In genomic region chr10:71285180-71285545, GRCh38 we compare ENCODE assay signal across 8 cellular contexts. TPM values are rescaled to one million over a fixed set of nuclear protein-coding genes. Genes with fewer than 3 reads are reported as not detected.
A peak's percentile ranks its signal among the peaks of the same experiment; 100 is the strongest.
DNase-seq lines count a peak whose midpoint lies in the region; ATAC-seq and TF ChIP-seq lines count a peak whose summit lies in the region.

No MANE protein-coding gene starts in this region.

- H4K20me1 ChIP-seq in SK-N-SH (ENCODE audit: insufficient read depth): peaks cover 57% of the 10 kb centered on the region

- WGBS in SK-N-SH (ENCODE audit: low lambda C conversion rate): 70% methylated on average over 2 of the region's 11 CpGs
- 49% methylated on average over 11 of the region's 11 CpGs for WGBS in liver
- WGBS in suprapubic skin: 86% methylated on average over 6 of the region's 11 CpGs

- H3K9me3 ChIP-seq in SK-N-SH (no peaks in the 10 kb centered on the region), liver (ENCODE audit: control insufficient read depth in 4 of 4, low read length in 3 of 4) (no peaks in the 10 kb centered on the region), suprapubic skin (no peaks in the 10 kb centered on the region)

- no peak overlapping the region for H2AFZ ChIP-seq in SK-N-SH (ENCODE audit: low read depth)

- ATAC-seq in HG03108 (IDR thresholded peaks at IDR 0.05; ENCODE audit: unreplicated experiment) (no peak), GM19328 (IDR thresholded peaks at IDR 0.05; ENCODE audit: unreplicated experiment) (no peak)

- TF ChIP-seq POLR2A in suprapubic skin (IDR thresholded peaks at IDR 0.05): no peak

- peak; percentile 83 for TF ChIP-seq RAD21 in SK-N-SH (IDR thresholded peaks at IDR 0.05; ENCODE audit: low read length)
- peak; percentile 82 to 86 for TF ChIP-seq RAD21 in liver (IDR thresholded peaks at IDR 0.05)

- POLR2A ChIA-PET in BJ (lab: Charles Lee) (no interaction called here), SK-N-SH (lab: Yijun Ruan, JAX) (interaction anchor here (1.3 kb wide), 1 partner anchor 44 kb away, joined by 4 read pairs; no protein-coding TSS in a partner anchor)

- H3K9ac ChIP-seq in SK-N-SH: no peak overlapping the region
- H3K9ac ChIP-seq in liver (ENCODE audit: low read depth in 1 of 2, low read length in 2 of 2): no peak overlapping the region

- no peak overlapping the region for H3K4me2 ChIP-seq in SK-N-SH

- H3K4me1 ChIP-seq in SK-N-SH (ENCODE audit: control insufficient read depth in 1 of 2, insufficient read depth in 2 of 2, low read depth in 1 of 2, low read length in 1 of 2): peaks cover 0 to 22% of the 10 kb centered on the region in 2 experiments; a peak in 2 of 4 replicates
- H3K4me1 ChIP-seq in liver (ENCODE audit: control insufficient read depth in 4 of 4, insufficient read depth in 4 of 4, low read length in 3 of 4): peaks cover 2 to 8% (median 5%) of the 10 kb centered on the region in 4 donors
- H3K4me1 ChIP-seq in suprapubic skin: no peaks in the 10 kb centered on the region

- TF ChIP-seq EP300 in SK-N-SH (IDR thresholded peaks at IDR 0.05; ENCODE audit: borderline replicate concordance in 1 of 2, low read depth in 1 of 2, low read length in 1 of 2) (no peak), suprapubic skin (IDR thresholded peaks at IDR 0.05) (no peak)

- peak; percentile 67 for TF ChIP-seq CTCF in BJ (IDR thresholded peaks at IDR 0.05; ENCODE audit: insufficient read depth, low read depth, low read length)
- TF ChIP-seq CTCF in SK-N-SH (IDR thresholded peaks at IDR 0.05): peak; percentile 76
- TF ChIP-seq CTCF in cardiac fibroblast (IDR thresholded peaks at IDR 0.05; ENCODE audit: low read depth, low read length): peak; percentile 69
- TF ChIP-seq CTCF in liver (IDR thresholded peaks at IDR 0.05; ENCODE audit: low read depth, low read length, missing input control): peak; percentile 61
- peak; percentile 61 to 63 for TF ChIP-seq CTCF in suprapubic skin (IDR thresholded peaks at IDR 0.05)

- H3K27ac ChIP-seq in SK-N-SH (ENCODE audit: low read depth in 2 of 2, low read length in 1 of 2) (no peak overlapping the region; a peak in 1 of 4 replicates), liver (ENCODE audit: low read depth in 1 of 2, low read length in 2 of 2) (no peak overlapping the region), suprapubic skin (no peak overlapping the region)

- H3K27me3 ChIP-seq in BJ (ENCODE audit: control insufficient read depth, insufficient read depth, low read length) (no peaks in the 10 kb centered on the region), H7 (ENCODE audit: control insufficient read depth, insufficient read depth, low read length) (no peaks in the 10 kb centered on the region), SK-N-SH (ENCODE audit: insufficient read depth) (no peaks in the 10 kb centered on the region), liver (ENCODE audit: control insufficient read depth in 4 of 4, insufficient read depth in 4 of 4, low read length in 3 of 4) (no peaks in the 10 kb centered on the region), suprapubic skin (no peaks in the 10 kb centered on the region)

- no peaks in the 10 kb centered on the region for H3K9me2 ChIP-seq in SK-N-SH

- H3F3A ChIP-seq in SK-N-SH (replicated peaks; ENCODE audit: insufficient read depth): no peaks in the 10 kb centered on the region

- H3K79me2 ChIP-seq in SK-N-SH (ENCODE audit: insufficient read depth): peaks cover 9% of the 10 kb centered on the region

- H3K36me3 ChIP-seq in BJ (ENCODE audit: control insufficient read depth, insufficient read depth, low read length) (peaks cover 45% of the 10 kb centered on the region), H7 (replicated peaks; ENCODE audit: control insufficient read depth, insufficient read depth, low read length) (peaks cover 8% of the 10 kb centered on the region), SK-N-SH (replicated peaks in 1 of 2; ENCODE audit: control insufficient read depth in 1 of 2, insufficient read depth in 2 of 2, low read length in 1 of 2) (peaks cover 16 to 57% of the 10 kb centered on the region in 2 experiments), liver (ENCODE audit: control insufficient read depth in 4 of 4, insufficient read depth in 3 of 4, low read depth in 1 of 4, low read length in 3 of 4) (no peaks in the 10 kb centered on the region), suprapubic skin (peaks cover 10% of the 10 kb centered on the region)

- no peak overlapping the region for H3K4me3 ChIP-seq in BJ (ENCODE audit: low read depth, low read length)
- no peak overlapping the region for H3K4me3 ChIP-seq in H7 (ENCODE audit: insufficient read depth, low read depth, low read length)
- no peak overlapping the region for H3K4me3 ChIP-seq in SK-N-SH (ENCODE audit: low read depth in 2 of 2, low read length in 1 of 2)
- no peak overlapping the region for H3K4me3 ChIP-seq in cardiac fibroblast (replicated peaks in 1 of 2; ENCODE audit: low read depth in 2 of 2, low read length in 2 of 2)
- H3K4me3 ChIP-seq in liver (ENCODE audit: low read depth in 1 of 3, low read length in 3 of 3): no peak overlapping the region
- no peak overlapping the region for H3K4me3 ChIP-seq in suprapubic skin

- no peak for DNase-seq in BJ (ENCODE audit: low read depth)
- peak; percentile 97 for DNase-seq in H7
- peak; percentile 85 for DNase-seq in SK-N-SH
- DNase-seq in cardiac fibroblast (ENCODE audit: low read depth in 2 of 2): peak; percentile 42 to 49
- no peak for DNase-seq in suprapubic skin (ENCODE audit: low spot score in 2 of 2)

- CTCF ChIA-PET in BJ (lab: Yijun Ruan, JAX) (interaction anchor here (0.7 to 5.8 kb wide), 18 partner anchors 8 to 382 kb away, joined by 3 to 63 read pairs (median 4); partner anchors contain the start of gene UNC5B), SK-N-SH (lab: Yijun Ruan, JAX) (interaction anchor here (0.7 to 9.0 kb wide), 36 partner anchors 8 to 466 kb away, joined by 3 to 104 read pairs (median 5); partner anchors contain the start of gene UNC5B)

TF ChIP-seq in SK-N-SH, 30 proteins besides CTCF, POLR2A, EP300 and RAD21 (continues in another document):
- TF ChIP-seq JUND (IDR thresholded peaks at IDR 0.05) (no peak), SMC3 (IDR thresholded peaks at IDR 0.05; ENCODE audit: low read depth, low read length) (peak; percentile 65), SIN3A (IDR thresholded peaks at IDR 0.05; ENCODE audit: borderline replicate concordance, low read depth, low read length) (no peak)

TF ChIP-seq in liver, 16 proteins besides CTCF, POLR2A, EP300 and RAD21:
- TF ChIP-seq RXRA (IDR thresholded peaks at IDR 0.05) (no peak), GABPA (IDR thresholded peaks at IDR 0.05 in 1 of 2, conservative IDR thresholded peaks at IDR 0.05 in 1 of 2) (no peak), YY1 (IDR thresholded peaks at IDR 0.05) (no peak), ATF3 (IDR thresholded peaks at IDR 0.05) (no peak), EGR1 (IDR thresholded peaks at IDR 0.05; ENCODE audit: low read depth in 2 of 2) (no peak)
TF ChIP-seq in liver: peak in this region for 0.

RNA-seq across cellular contexts. Expression of gene SLC29A3, which starts 33.9 kb away (rescaled TPM):
- polyA plus RNA-seq in BJ (2011; rRNA removed) (4.2 and 7.2 TPM in 2 replicates), SK-N-SH (2012; rRNA removed) (3.8 and 4.6 TPM in 2 replicates), liver (10 to 100 TPM in 1 of 2 donors, 1 to 10 TPM in 1; 4.8 to 11.9 TPM)
- polyA minus RNA-seq in BJ (2011; rRNA and poly(A)+ RNA removed): 5.0 and 5.5 TPM in 2 replicates
- 5.2 and 6.9 TPM in 2 replicates for total RNA-seq in H7 (2014; rRNA removed; shearing (Covaris generic))
- 2.2 and 3.1 TPM in 2 replicates for polyA plus RNA-seq in SK-N-SH (2012; cell fraction: cytosol; rRNA removed)
- polyA plus RNA-seq in SK-N-SH (2012; cell fraction: nucleus; rRNA removed): 3.6 and 4.6 TPM in 2 replicates
- total RNA-seq in liver (1 to 10 TPM; 3.1 to 5.7 TPM), suprapubic skin (1 to 10 TPM; 1.3 to 2.8 (median 2.2) TPM)

Comparison
In these comparisons a context has a peak if more than half of its experiments do, and no peak if none do; other contexts are left out.
1. DNase-seq: peak in H7 (single experiment), SK-N-SH (single experiment) and cardiac fibroblast (2 of 2); none in BJ (single experiment) and suprapubic skin (0 of 2).
2. Peak in every context shown above with its lines, with median percentiles within 50 percentile points of each other: CTCF ChIP-seq.